In the genomic region with DNA sequence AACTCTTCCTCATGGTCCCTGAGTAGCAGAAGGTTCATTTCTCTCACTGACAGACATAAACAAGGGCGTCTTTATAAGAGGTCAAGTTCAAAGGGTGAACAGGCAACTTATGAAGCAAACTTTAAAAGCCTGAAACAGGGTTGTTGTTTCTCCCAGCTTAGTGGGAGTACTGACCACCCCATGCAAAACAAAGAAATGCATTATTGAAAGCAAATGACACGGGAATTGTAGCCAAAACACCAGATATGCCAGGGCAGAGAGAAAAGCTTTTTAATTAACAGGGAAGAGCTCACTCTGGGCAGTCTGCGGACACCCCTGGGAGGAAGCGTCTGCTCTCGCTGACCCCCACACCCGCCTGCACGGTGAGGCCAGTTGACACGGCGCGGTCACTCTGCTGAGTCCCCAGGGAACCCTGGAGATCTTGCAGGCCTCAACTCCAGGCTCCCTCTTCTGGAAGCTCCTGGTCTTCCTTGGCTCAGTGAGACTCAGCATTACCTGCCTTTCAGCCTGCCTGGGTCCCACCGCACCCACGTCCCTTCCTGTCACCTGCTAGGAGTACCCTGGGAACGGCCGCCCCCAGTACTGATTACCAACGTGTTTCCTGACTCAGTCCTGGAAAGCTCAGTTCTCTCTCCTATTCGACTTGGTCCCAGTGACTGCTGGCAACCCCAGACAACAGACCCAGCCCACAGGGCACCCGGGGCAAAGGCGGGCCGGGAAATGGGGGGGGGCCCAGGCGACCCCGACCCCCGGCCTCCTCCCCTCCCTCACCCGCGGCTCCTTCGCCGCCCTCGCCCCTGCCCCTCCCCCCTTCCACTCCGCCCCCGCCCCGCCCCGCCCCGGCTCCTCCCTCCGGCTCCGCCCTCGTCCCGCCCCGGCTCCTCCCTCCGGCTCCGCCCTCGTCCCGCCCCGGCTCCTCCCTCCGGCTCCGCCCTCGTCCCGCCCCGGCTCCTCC, we compare ENCODE assay signal across 8 cellular contexts. TPM values are rescaled to one million over a fixed set of nuclear protein-coding genes. Genes with fewer than 3 reads are reported as not detected.
DNase-seq lines count a peak whose midpoint lies in the region; ATAC-seq, FAIRE-seq and TF ChIP-seq lines count a peak whose summit lies in the region.

No MANE protein-coding gene starts in this region.

- H3K9me3 ChIP-seq in SK-N-MC (ENCODE audit: low read depth, low read length) (no peaks in the 10 kb centered on the region), colonic mucosa (no peaks in the 10 kb centered on the region), keratinocyte (ENCODE audit: control insufficient read depth, low read depth, low read length) (no peaks in the 10 kb centered on the region), smooth muscle cell (replicated peaks; ENCODE audit: low read depth) (no peaks in the 10 kb centered on the region)

- H3K4me2 ChIP-seq in KMS-11 (peak overlapping the region; percentile 14; the same call in 1 of the 2 replicates), keratinocyte (ENCODE audit: control insufficient read depth, extremely low read depth, insufficient read depth, low read depth, low read length) (peak overlapping the region; percentile 72), smooth muscle cell (peak overlapping the region; percentile 88)

- H3K4me1 ChIP-seq in KMS-11 (ENCODE audit: low read depth, poor library complexity, severe bottlenecking) (peaks cover 17% of the 10 kb centered on the region), colonic mucosa (no peaks in the 10 kb centered on the region), keratinocyte (ENCODE audit: control insufficient read depth, extremely low read depth, insufficient read depth, low read length) (peaks cover 10% of the 10 kb centered on the region), smooth muscle cell (ENCODE audit: low read depth) (no peaks in the 10 kb centered on the region)

- no peak overlapping the region for H3K9ac ChIP-seq in KMS-11
- H3K9ac ChIP-seq in SK-N-MC (ENCODE audit: insufficient read length) = no peak overlapping the region
- H3K9ac ChIP-seq in colonic mucosa (ENCODE audit: low read depth in 2 of 2, low read length in 2 of 2) = peak overlapping the region in 1 of 2 donors; percentile 68
- H3K9ac ChIP-seq in keratinocyte (ENCODE audit: control insufficient read depth, extremely low read depth, insufficient read depth, low read length) = no peak overlapping the region
- H3K9ac ChIP-seq in smooth muscle cell (ENCODE audit: low read depth) = peak overlapping the region; percentile 5

- intact Hi-C loops in colonic mucosa (cut with DNase I) = no loop called here

- H3K4me3 ChIP-seq in KMS-11 (IDR thresholded peaks at IDR 0.05; ENCODE audit: insufficient read depth, low read depth, low read length) = no peak overlapping the region
- H3K4me3 ChIP-seq in SK-N-MC = peak overlapping the region; percentile 63
- peak overlapping the region; percentile 28 for H3K4me3 ChIP-seq in colonic mucosa
- H3K4me3 ChIP-seq in keratinocyte (ENCODE audit: control insufficient read depth in 2 of 3, extremely low read depth in 1 of 3, insufficient read depth in 2 of 3, low read depth in 1 of 3, low read length in 3 of 3) = peak overlapping the region; percentile 35 to 37 (median 37)
- H3K4me3 ChIP-seq in smooth muscle cell = peak overlapping the region; percentile 53

- WGBS in smooth muscle cell (ENCODE audit: low lambda C conversion rate) = 29% methylated on average over 18 of the region's 47 CpGs

- no peak for ATAC-seq in HG03159 (IDR thresholded peaks at IDR 0.05; ENCODE audit: unreplicated experiment)
- ATAC-seq in GM18511 (IDR thresholded peaks at IDR 0.05; ENCODE audit: unreplicated experiment) = no peak

- no peak for FAIRE-seq in keratinocyte (lab: Jason Lieb, UNC)

- H3F3A ChIP-seq in smooth muscle cell (ENCODE audit: low read depth) = peaks cover 13% of the 10 kb centered on the region

- no peak overlapping the region for H3K27ac ChIP-seq in KMS-11
- peak overlapping the region; percentile 66 for H3K27ac ChIP-seq in SK-N-MC
- peak overlapping the region; percentile 77 for H3K27ac ChIP-seq in colonic mucosa
- no peak overlapping the region for H3K27ac ChIP-seq in keratinocyte (ENCODE audit: control insufficient read depth, insufficient read depth, low read length)
- H3K27ac ChIP-seq in smooth muscle cell (ENCODE audit: low read depth) = peak overlapping the region; percentile 35

- peak; percentile 36 for DNase-seq in DMS79 (lab: John Stamatoyannopoulos, UW)
- DNase-seq in SK-N-MC (ENCODE audit: low read depth, low spot score) = no peak
- DNase-seq in colonic mucosa = peak; percentile 75
- peak; percentile 17 for DNase-seq in keratinocyte (ENCODE audit: low read depth, low spot score)
- DNase-seq in smooth muscle cell (lab: John Stamatoyannopoulos, UW; ENCODE audit: unreplicated experiment) = peak; percentile 33

- H4K20me1 ChIP-seq in KMS-11 (ENCODE audit: insufficient read depth) (no peaks in the 10 kb centered on the region), keratinocyte (ENCODE audit: control insufficient read depth, extremely low read depth, insufficient read depth, low read length) (no peaks in the 10 kb centered on the region), smooth muscle cell (ENCODE audit: low read depth) (no peaks in the 10 kb centered on the region)

- dilution Hi-C loops in keratinocyte (cut with MboI; ENCODE audit: extremely low pct_ligation_motif_present, low sequenced_read_pairs) = no loop called here

- H2AFZ ChIP-seq in KMS-11 (ENCODE audit: low read depth) (peak overlapping the region; percentile 12; the same call in 1 of the 2 replicates), keratinocyte (ENCODE audit: control insufficient read depth, low read length) (peak overlapping the region; percentile 53), smooth muscle cell (ENCODE audit: low read depth) (no peak overlapping the region)

- H3K36me3 ChIP-seq in KMS-11 (ENCODE audit: insufficient read depth) = no peaks in the 10 kb centered on the region
- no peaks in the 10 kb centered on the region; the same call in 1 of the 2 replicates for H3K36me3 ChIP-seq in SK-N-MC (ENCODE audit: insufficient read depth, low read length)
- no peaks in the 10 kb centered on the region for H3K36me3 ChIP-seq in colonic mucosa
- H3K36me3 ChIP-seq in keratinocyte (ENCODE audit: control insufficient read depth in 2 of 2, extremely low read depth in 1 of 2, insufficient read depth in 2 of 2, low read length in 2 of 2) = no peaks in the 10 kb centered on the region
- H3K36me3 ChIP-seq in smooth muscle cell (ENCODE audit: low read depth) = no peaks in the 10 kb centered on the region

- no peaks in the 10 kb centered on the region for H3K79me2 ChIP-seq in KMS-11 (ENCODE audit: insufficient read depth, low read depth)
- no peaks in the 10 kb centered on the region for H3K79me2 ChIP-seq in keratinocyte (ENCODE audit: control insufficient read depth, insufficient read depth, low read length)
- H3K79me2 ChIP-seq in smooth muscle cell (ENCODE audit: low read depth) = no peaks in the 10 kb centered on the region

- H3K27me3 ChIP-seq in KMS-11 (ENCODE audit: insufficient read depth, low read depth) (peaks cover 8% of the 10 kb centered on the region; the same call in 1 of the 2 replicates), colonic mucosa (no peaks in the 10 kb centered on the region), keratinocyte (ENCODE audit: control insufficient read depth, extremely low read depth, insufficient read depth, low read length) (no peaks in the 10 kb centered on the region), smooth muscle cell (ENCODE audit: low read depth) (no peaks in the 10 kb centered on the region)

- TF ChIP-seq CTCF in KMS-11 (conservative IDR thresholded peaks at IDR 0.05; ENCODE audit: low read depth, low read length) (no peak), colonic mucosa (IDR thresholded peaks at IDR 0.05) (peak; percentile 29), keratinocyte (optimal IDR thresholded peaks at IDR 0.05 in 1 of 3, IDR thresholded peaks at IDR 0.05 in 1 of 3, conservative IDR thresholded peaks at IDR 0.05 in 1 of 3; ENCODE audit: extremely low read depth in 1 of 3, insufficient read depth in 2 of 3, low read length in 3 of 3) (peak; percentile 43 to 56 (median 48)), smooth muscle cell (IDR thresholded peaks at IDR 0.05; ENCODE audit: borderline replicate concordance, insufficient read depth, poor library complexity, severe bottlenecking) (no peak)

- H3K9me1 ChIP-seq in keratinocyte (ENCODE audit: control insufficient read depth, extremely low read depth, insufficient read depth, low read length) = no peaks in the 10 kb centered on the region

RNA-seq across cellular contexts. Expression of a gene that starts 1.0 kb away (rescaled TPM):
- total RNA-seq in colonic mucosa (10 to 100 TPM; 19.8 to 21.4 TPM), smooth muscle cell (6.5 and 12.4 TPM in 2 replicates)
- polyA plus RNA-seq in keratinocyte (2.2 to 5.7 TPM (median 2.9 TPM) in 3 replicates), smooth muscle cell (21.7 and 28.3 TPM in 2 replicates)
- 1.3 TPM for polyA plus RNA-seq in keratinocyte (2011; ENCODE audit: low read depth)
- 1.3 and 5.7 TPM in 2 replicates for polyA plus RNA-seq in keratinocyte (2011; cell fraction: cytosol; rRNA removed)
- polyA plus RNA-seq in keratinocyte (2011; cell fraction: nucleus; rRNA removed) = 8.0 and 11.9 TPM in 2 replicates
- polyA plus RNA-seq in keratinocyte (2012; ENCODE audit: low replicate concordance) = 5.4 and 6.2 TPM in 2 replicates
- 1.6 to 2.9 TPM (median 2.3 TPM) in 3 replicates for polyA minus RNA-seq in keratinocyte
- polyA minus RNA-seq in keratinocyte (2011; cell fraction: cytosol; rRNA and poly(A)+ RNA removed) = 4.0 TPM
- polyA minus RNA-seq in keratinocyte (2011; cell fraction: nucleus; rRNA and poly(A)+ RNA removed) = 2.4 and 3.4 TPM in 2 replicates

RNA-seq across cellular contexts. Expression of a gene that starts 15.2 kb away (rescaled TPM):
- total RNA-seq in colonic mucosa (1 to 10 TPM; 2.6 to 4.2 TPM), smooth muscle cell (0.31 TPM in 1 of 2 replicates, not detected in the other)
- polyA plus RNA-seq in keratinocyte (0.31 to 0.60 TPM (median 0.52 TPM) in 3 replicates), smooth muscle cell (not detected in 2 replicates)
- not detected for polyA plus RNA-seq in keratinocyte (2011; ENCODE audit: low read depth)
- polyA plus RNA-seq in keratinocyte (2011; cell fraction: cytosol; rRNA removed) = 0.32 and 0.87 TPM in 2 replicates
- polyA plus RNA-seq in keratinocyte (2011; cell fraction: nucleus; rRNA removed) = 0.27 and 0.35 TPM in 2 replicates
- 0.13 and 0.31 TPM in 2 replicates for polyA plus RNA-seq in keratinocyte (2012; ENCODE audit: low replicate concordance)
- not detected in 3 replicates for polyA minus RNA-seq in keratinocyte
- 3.8 TPM for polyA minus RNA-seq in keratinocyte (2011; cell fraction: cytosol; rRNA and poly(A)+ RNA removed)
- polyA minus RNA-seq in keratinocyte (2011; cell fraction: nucleus; rRNA and poly(A)+ RNA removed) = 0.53 TPM in 1 of 2 replicates, not detected in the other

RNA-seq across cellular contexts. Expression of a gene that starts 38.4 kb away (rescaled TPM):
- total RNA-seq in colonic mucosa = 100 to 1,000 TPM; 300 to 332 TPM
- 46.6 to 73.3 TPM (median 58.9 TPM) in 3 replicates for polyA plus RNA-seq in keratinocyte
- 49.8 TPM for polyA plus RNA-seq in keratinocyte (2011; ENCODE audit: low read depth)
- polyA plus RNA-seq in keratinocyte (2011; cell fraction: cytosol; rRNA removed) = 28.3 and 70.5 TPM in 2 replicates
- polyA plus RNA-seq in keratinocyte (2011; cell fraction: nucleus; rRNA removed) = 86.3 and 114 TPM in 2 replicates
- polyA plus RNA-seq in keratinocyte (2012; ENCODE audit: low replicate concordance) = 58.2 and 77.3 TPM in 2 replicates
- polyA minus RNA-seq in keratinocyte = 50.1 to 123 TPM (median 66.8 TPM) in 3 replicates
- 130 TPM for polyA minus RNA-seq in keratinocyte (2011; cell fraction: cytosol; rRNA and poly(A)+ RNA removed)
- 61.1 and 69.0 TPM in 2 replicates for polyA minus RNA-seq in keratinocyte (2011; cell fraction: nucleus; rRNA and poly(A)+ RNA removed)
- total RNA-seq in smooth muscle cell = 51.4 and 52.1 TPM in 2 replicates
- 162 and 178 TPM in 2 replicates for polyA plus RNA-seq in smooth muscle cell

RNA-seq across cellular contexts. Expression of a gene that starts 52.5 kb away (rescaled TPM):
- total RNA-seq in colonic mucosa (under 1 TPM in 1 of 2 donors, not detected in 1; 0.11 TPM), smooth muscle cell (0.27 and 0.76 TPM in 2 replicates)
- polyA plus RNA-seq in keratinocyte (not detected in 3 replicates), smooth muscle cell (1.1 TPM in 1 of 2 replicates, not detected in the other)
- polyA plus RNA-seq in keratinocyte (2011; ENCODE audit: low read depth) = not detected
- polyA plus RNA-seq in keratinocyte (2011; cell fraction: cytosol; rRNA removed) = not detected in 2 replicates
- not detected in 2 replicates for polyA plus RNA-seq in keratinocyte (2011; cell fraction: nucleus; rRNA removed)
- polyA plus RNA-seq in keratinocyte (2012; ENCODE audit: low replicate concordance) = not detected in 2 replicates
- not detected in 3 replicates for polyA minus RNA-seq in keratinocyte
- polyA minus RNA-seq in keratinocyte (2011; cell fraction: cytosol; rRNA and poly(A)+ RNA removed) = not detected
- not detected in 2 replicates for polyA minus RNA-seq in keratinocyte (2011; cell fraction: nucleus; rRNA and poly(A)+ RNA removed)

Comparison
In these comparisons a context has a peak if more than half of its experiments do, and no peak if none do; other contexts are left out.
1. H3K27ac ChIP-seq: peak in SK-N-MC (single experiment), colonic mucosa (single experiment) and smooth muscle cell (single experiment); none in KMS-11 (single experiment) and keratinocyte (single experiment).
2. H3K4me2 ChIP-seq: peak in every context shown above with its lines; median percentile 88 in smooth muscle cell; 72 in keratinocyte; 14 in KMS-11.
3. CTCF ChIP-seq: peak in colonic mucosa (single experiment) and keratinocyte (3 of 3); none in KMS-11 (single experiment) and smooth muscle cell (single experiment).